5 cellular contexts compared by ENCODE assay signal in genomic region chrX:96214681-96215080, GRCh38.
A peak's percentile ranks its signal among the peaks of the same experiment; 100 is the strongest.
DNase-seq lines count a peak whose midpoint lies in the region; ATAC-seq, FAIRE-seq and TF ChIP-seq lines count a peak whose summit lies in the region.
"Not testable (repeated sequence)": the region's sequence is repeated elsewhere in the genome, so short reads cannot be mapped to it uniquely, and the experiment has no call there.

No MANE protein-coding gene starts in this region.

- TF ChIP-seq RAD21 in HepG2 (CRISPR knock-in tag; IDR thresholded peaks at IDR 0.05); liver (IDR thresholded peaks at IDR 0.05): not testable (repeated sequence)

- not testable (repeated sequence) for FAIRE-seq in HepG2 (lab: Jason Lieb, UNC)

- intact Hi-C loops in HepG2 (cut with micrococcal nuclease; ENCODE audit: unreplicated experiment) = not testable (repeated sequence)

- not testable (repeated sequence) for H3K27ac ChIP-seq in HepG2 (ENCODE audit: extremely low read length, insufficient read depth, low read length); liver (ENCODE audit: low read depth in 1 of 2, low read length in 2 of 2)

- not testable (repeated sequence) for H3K9ac ChIP-seq in HepG2 (ENCODE audit: insufficient read depth, low read depth, low read length); liver (ENCODE audit: low read depth in 1 of 2, low read length in 2 of 2)

- H3K36me3 ChIP-seq in HepG2 (replicated peaks in 1 of 2; ENCODE audit: control insufficient read depth in 1 of 2, insufficient read depth in 2 of 2, low read length in 2 of 2); liver (ENCODE audit: control insufficient read depth in 4 of 4, insufficient read depth in 3 of 4, low read depth in 1 of 4, low read length in 3 of 4): not testable (repeated sequence)

- 0% methylated on average over 1 of the region's 4 CpGs for WGBS in HepG2 (ENCODE audit: low lambda C conversion rate)
- WGBS in liver = 65% methylated on average over 4 of the region's 4 CpGs

- POLR2A ChIA-PET in HepG2 (lab: Yijun Ruan, JAX) = not testable (repeated sequence)

- ATAC-seq in HepG2 = not testable (repeated sequence)

- not testable (repeated sequence) for H3K9me3 ChIP-seq in HepG2 (ENCODE audit: low read length); liver (ENCODE audit: control insufficient read depth in 4 of 4, low read length in 3 of 4)

- H4K20me1 ChIP-seq in HepG2 (ENCODE audit: insufficient read depth, low read length) = not testable (repeated sequence)

- TF ChIP-seq POLR2A in HepG2 (IDR thresholded peaks at IDR 0.05; ENCODE audit: insufficient read depth in 1 of 2, low read depth in 2 of 2, low read length in 2 of 2) = not testable (repeated sequence)

- not testable (repeated sequence) for TF ChIP-seq EP300 in HepG2 (IDR thresholded peaks at IDR 0.05; ENCODE audit: low read depth in 2 of 2, low read length in 2 of 2); HepG2 (CRISPR knock-in tag; IDR thresholded peaks at IDR 0.05; ENCODE audit: borderline replicate concordance)

- TF ChIP-seq CTCF in HepG2 (CRISPR knock-in tag; IDR thresholded peaks at IDR 0.05); liver (IDR thresholded peaks at IDR 0.05; ENCODE audit: low read depth, low read length, missing input control): not testable (repeated sequence)

- H3K27me3 ChIP-seq in HepG2 (ENCODE audit: control insufficient read depth in 1 of 2, insufficient read depth in 2 of 2, low read length in 2 of 2); liver (ENCODE audit: control insufficient read depth in 4 of 4, insufficient read depth in 4 of 4, low read length in 3 of 4): not testable (repeated sequence)

- H2AFZ ChIP-seq in HepG2 (ENCODE audit: low read length) = not testable (repeated sequence)

- in situ Hi-C loops in HepG2 (cut with HindIII; ENCODE audit: extremely low pct_ligation_motif_present, low pct_unique_long_range_greater_than_20kb) = not testable (repeated sequence)

- not testable (repeated sequence) for BruUV-seq in HepG2 (replicated peaks; lab: Mats Ljungman, UMichigan)

- H3K4me3 ChIP-seq in HepG2 (replicated peaks in 1 of 3; ENCODE audit: insufficient read depth in 1 of 3, low read depth in 2 of 3, low read length in 3 of 3); liver (ENCODE audit: low read depth in 1 of 3, low read length in 3 of 3): not testable (repeated sequence)

- not testable (repeated sequence) for H3K4me2 ChIP-seq in HepG2 (ENCODE audit: low read depth, low read length)

- H3K4me1 ChIP-seq in HepG2 (ENCODE audit: insufficient read depth, low read length); liver (ENCODE audit: control insufficient read depth in 4 of 4, insufficient read depth in 4 of 4, low read length in 3 of 4): not testable (repeated sequence)

- H3K79me2 ChIP-seq in HepG2 (ENCODE audit: insufficient read depth, low read length) = not testable (repeated sequence)

- CTCF ChIA-PET in HepG2 (lab: Yijun Ruan, JAX; ENCODE audit: low intra/inter-chr PET ratio, low total read pairs) = not testable (repeated sequence)

- DNase-seq in DMS53 (lab: John Stamatoyannopoulos, UW) (peak; percentile 64), DMS53 treated with DMSO at 0.1 percent for 48 hours (lab: John Stamatoyannopoulos, UW; ENCODE audit: unreplicated experiment) (peak; percentile 14), HT-29 (ENCODE audit: low spot score) (peak; percentile 62), HepG2 (ENCODE audit: low spot score) (peak; percentile 1)

TF ChIP-seq in HepG2, 621 proteins besides CTCF, POLR2A, EP300 and RAD21:
- TF ChIP-seq ZNF644 (CRISPR knock-in tag; IDR thresholded peaks at IDR 0.05; ENCODE audit: low read depth) (0 out of 2 replicates have a peak, but pooled peaks have one; percentile 16), ZNF281 (CRISPR knock-in tag; IDR thresholded peaks at IDR 0.05; ENCODE audit: borderline replicate concordance) (peak; percentile 87), FOXA3 (CRISPR knock-in tag; IDR thresholded peaks at IDR 0.05) (0 out of 2 replicates have a peak, but pooled peaks have one; percentile 18)

TF ChIP-seq in liver, 16 proteins besides CTCF, POLR2A, EP300 and RAD21:
- TF ChIP-seq SP1 (IDR thresholded peaks at IDR 0.05) (peak; percentile 23), HNF4A (conservative IDR thresholded peaks at IDR 0.05) (peak; percentile 29 to 53), FOXA2 (IDR thresholded peaks at IDR 0.05) (peak; percentile 53)

Comparison
In these comparisons a context has a peak if more than half of its experiments do, and no peak if none do; other contexts are left out.
1. DNase-seq: peak in every context shown above with its lines; median percentile 64 in DMS53; 62 in HT-29; 14 in DMS53 treated with DMSO at 0.1 percent for 48 hours; 1 in HepG2.